Comparison of ENCODE assay signal across 1 cellular context in the genomic region with DNA sequence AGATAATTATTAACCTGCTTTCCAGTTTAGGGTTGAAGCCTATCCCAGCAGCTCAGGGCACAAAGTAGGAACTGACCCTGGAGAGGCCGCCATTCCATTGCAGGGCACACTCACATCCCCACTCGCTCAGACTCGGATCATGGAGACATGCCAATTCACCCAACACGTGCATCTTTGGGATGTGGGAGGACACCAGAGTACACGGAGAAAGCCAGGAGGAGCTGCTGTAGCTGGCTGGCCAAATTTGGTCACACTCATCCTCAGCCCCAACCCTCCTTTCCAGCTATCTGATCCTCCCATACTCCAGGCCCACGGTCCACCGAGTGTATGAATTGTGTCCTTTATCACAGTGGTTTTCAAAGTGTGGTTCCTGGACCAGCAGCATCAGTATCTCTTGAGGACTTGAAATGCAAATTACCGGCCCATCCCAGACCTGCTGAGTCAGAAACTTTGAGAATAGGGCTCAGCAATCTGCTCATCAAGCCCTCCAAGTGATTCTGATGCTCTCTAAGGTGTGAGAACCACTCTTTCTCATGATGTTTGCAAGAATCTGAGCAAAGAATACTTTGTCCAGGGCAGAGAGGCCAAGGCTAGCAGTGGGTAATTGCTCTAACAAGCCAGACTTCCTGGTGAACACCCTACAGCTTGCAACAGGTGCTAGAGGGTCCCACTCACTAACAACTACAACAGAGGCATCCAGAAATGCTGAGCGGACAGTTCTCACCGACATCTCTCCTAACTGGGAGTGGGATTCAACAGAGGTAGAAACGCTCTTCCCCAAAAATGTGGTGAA.
A peak's percentile ranks its signal among the peaks of the same experiment; 100 is the strongest.
TF ChIP-seq lines count a peak whose summit lies in the region.

No MANE protein-coding gene starts in this region.

TF ChIP-seq in K562, 482 proteins besides CTCF, POLR2A, EP300 and RAD21 (continued from another document and continues in another):
- TF ChIP-seq, protein P1, sequence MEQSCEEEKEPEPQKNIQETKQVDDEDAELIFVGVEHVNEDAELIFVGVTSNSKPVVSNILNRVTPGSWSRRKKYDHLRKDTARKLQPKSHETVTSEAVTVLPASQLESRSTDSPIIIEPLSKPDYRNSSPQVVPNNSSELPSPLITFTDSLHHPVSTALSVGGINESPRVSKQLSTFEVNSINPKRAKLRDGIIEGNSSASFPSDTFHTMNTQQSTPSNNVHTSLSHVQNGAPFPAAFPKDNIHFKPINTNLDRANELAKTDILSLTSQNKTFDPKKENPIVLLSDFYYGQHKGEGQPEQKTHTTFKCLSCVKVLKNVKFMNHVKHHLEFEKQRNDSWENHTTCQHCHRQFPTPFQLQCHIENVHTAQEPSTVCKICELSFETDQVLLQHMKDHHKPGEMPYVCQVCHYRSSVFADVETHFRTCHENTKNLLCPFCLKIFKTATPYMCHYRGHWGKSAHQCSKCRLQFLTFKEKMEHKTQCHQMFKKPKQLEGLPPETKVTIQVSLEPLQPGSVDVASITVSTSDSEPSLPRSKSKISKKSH (CRISPR knock-in tag; IDR thresholded peaks at IDR 0.05), result no peak
- no peak for TF ChIP-seq PML (IDR thresholded peaks at IDR 0.05; ENCODE audit: low read length)
- 0 out of 2 replicates have a peak, but pooled peaks have one; percentile 21 for TF ChIP-seq MYC (IDR thresholded peaks at IDR 0.05; ENCODE audit: low read depth, low read length)
- no peak for TF ChIP-seq MYC (CRISPR knock-in tag; IDR thresholded peaks at IDR 0.05; ENCODE audit: borderline replicate concordance, low read depth)
- TF ChIP-seq HNRNPK (IDR thresholded peaks at IDR 0.05; ENCODE audit: low read depth, low read length, poor library complexity, severe bottlenecking), result no peak
- TF ChIP-seq RBBP5 (IDR thresholded peaks at IDR 0.05; ENCODE audit: borderline replicate concordance, insufficient read depth, low read length, poor library complexity, severe bottlenecking), result no peak
- no peak for TF ChIP-seq FOXA1 (IDR thresholded peaks at IDR 0.05; ENCODE audit: borderline replicate concordance)
- peak in 1 of 2 experiments; percentile 94; a peak in 2 of 4 replicates for TF ChIP-seq SRF (CRISPR knock-in tag; IDR thresholded peaks at IDR 0.05)
- TF ChIP-seq, protein P2, sequence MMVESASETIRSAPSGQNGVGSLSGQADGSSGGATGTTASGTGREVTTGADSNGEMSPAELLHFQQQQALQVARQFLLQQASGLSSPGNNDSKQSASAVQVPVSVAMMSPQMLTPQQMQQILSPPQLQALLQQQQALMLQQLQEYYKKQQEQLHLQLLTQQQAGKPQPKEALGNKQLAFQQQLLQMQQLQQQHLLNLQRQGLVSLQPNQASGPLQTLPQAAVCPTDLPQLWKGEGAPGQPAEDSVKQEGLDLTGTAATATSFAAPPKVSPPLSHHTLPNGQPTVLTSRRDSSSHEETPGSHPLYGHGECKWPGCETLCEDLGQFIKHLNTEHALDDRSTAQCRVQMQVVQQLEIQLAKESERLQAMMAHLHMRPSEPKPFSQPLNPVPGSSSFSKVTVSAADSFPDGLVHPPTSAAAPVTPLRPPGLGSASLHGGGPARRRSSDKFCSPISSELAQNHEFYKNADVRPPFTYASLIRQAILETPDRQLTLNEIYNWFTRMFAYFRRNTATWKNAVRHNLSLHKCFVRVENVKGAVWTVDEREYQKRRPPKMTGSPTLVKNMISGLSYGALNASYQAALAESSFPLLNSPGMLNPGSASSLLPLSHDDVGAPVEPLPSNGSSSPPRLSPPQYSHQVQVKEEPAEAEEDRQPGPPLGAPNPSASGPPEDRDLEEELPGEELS (CRISPR knock-in tag; IDR thresholded peaks at IDR 0.05; ENCODE audit: borderline replicate concordance), result no peak
- TF ChIP-seq SMAD2 (IDR thresholded peaks at IDR 0.05; ENCODE audit: low read depth, low read length), result no peak
- TF ChIP-seq, protein P3, sequence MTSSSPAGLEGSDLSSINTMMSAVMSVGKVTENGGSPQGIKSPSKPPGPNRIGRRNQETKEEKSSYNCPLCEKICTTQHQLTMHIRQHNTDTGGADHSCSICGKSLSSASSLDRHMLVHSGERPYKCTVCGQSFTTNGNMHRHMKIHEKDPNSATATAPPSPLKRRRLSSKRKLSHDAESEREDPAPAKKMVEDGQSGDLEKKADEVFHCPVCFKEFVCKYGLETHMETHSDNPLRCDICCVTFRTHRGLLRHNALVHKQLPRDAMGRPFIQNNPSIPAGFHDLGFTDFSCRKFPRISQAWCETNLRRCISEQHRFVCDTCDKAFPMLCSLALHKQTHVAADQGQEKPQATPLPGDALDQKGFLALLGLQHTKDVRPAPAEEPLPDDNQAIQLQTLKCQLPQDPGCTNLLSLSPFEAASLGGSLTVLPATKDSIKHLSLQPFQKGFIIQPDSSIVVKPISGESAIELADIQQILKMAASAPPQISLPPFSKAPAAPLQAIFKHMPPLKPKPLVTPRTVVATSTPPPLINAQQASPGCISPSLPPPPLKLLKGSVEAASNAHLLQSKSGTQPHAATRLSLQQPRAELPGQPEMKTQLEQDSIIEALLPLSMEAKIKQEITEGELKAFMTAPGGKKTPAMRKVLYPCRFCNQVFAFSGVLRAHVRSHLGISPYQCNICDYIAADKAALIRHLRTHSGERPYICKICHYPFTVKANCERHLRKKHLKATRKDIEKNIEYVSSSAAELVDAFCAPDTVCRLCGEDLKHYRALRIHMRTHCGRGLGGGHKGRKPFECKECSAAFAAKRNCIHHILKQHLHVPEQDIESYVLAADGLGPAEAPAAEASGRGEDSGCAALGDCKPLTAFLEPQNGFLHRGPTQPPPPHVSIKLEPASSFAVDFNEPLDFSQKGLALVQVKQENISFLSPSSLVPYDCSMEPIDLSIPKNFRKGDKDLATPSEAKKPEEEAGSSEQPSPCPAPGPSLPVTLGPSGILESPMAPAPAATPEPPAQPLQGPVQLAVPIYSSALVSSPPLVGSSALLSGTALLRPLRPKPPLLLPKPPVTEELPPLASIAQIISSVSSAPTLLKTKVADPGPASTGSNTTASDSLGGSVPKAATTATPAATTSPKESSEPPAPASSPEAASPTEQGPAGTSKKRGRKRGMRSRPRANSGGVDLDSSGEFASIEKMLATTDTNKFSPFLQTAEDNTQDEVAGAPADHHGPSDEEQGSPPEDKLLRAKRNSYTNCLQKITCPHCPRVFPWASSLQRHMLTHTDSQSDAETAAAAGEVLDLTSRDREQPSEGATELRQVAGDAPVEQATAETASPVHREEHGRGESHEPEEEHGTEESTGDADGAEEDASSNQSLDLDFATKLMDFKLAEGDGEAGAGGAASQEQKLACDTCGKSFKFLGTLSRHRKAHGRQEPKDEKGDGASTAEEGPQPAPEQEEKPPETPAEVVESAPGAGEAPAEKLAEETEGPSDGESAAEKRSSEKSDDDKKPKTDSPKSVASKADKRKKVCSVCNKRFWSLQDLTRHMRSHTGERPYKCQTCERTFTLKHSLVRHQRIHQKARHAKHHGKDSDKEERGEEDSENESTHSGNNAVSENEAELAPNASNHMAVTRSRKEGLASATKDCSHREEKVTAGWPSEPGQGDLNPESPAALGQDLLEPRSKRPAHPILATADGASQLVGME (CRISPR knock-in tag; IDR thresholded peaks at IDR 0.05), result 0 out of 2 replicates have a peak, but pooled peaks have one; percentile 58
- no peak for TF ChIP-seq NFYB (IDR thresholded peaks at IDR 0.05; ENCODE audit: extremely low read depth, insufficient read length)
- no peak for TF ChIP-seq ZNF764 (CRISPR knock-in tag; IDR thresholded peaks at IDR 0.05; ENCODE audit: low read depth)
- no peak for TF ChIP-seq ZFP1 (CRISPR knock-in tag; IDR thresholded peaks at IDR 0.05)
- peak; percentile 84 for TF ChIP-seq CTBP1 (IDR thresholded peaks at IDR 0.05; ENCODE audit: borderline replicate concordance)
- no peak for TF ChIP-seq HNRNPH1 (optimal IDR thresholded peaks at IDR 0.05; ENCODE audit: low read depth, low read length)
- TF ChIP-seq ZFP36 (IDR thresholded peaks at IDR 0.05; ENCODE audit: low read depth, low read length, partially characterized antibody), result peak; percentile 3
- no peak for TF ChIP-seq ZNF384 (IDR thresholded peaks at IDR 0.05; ENCODE audit: low read depth, low read length)
- TF ChIP-seq MEIS2 (IDR thresholded peaks at IDR 0.05; ENCODE audit: partially characterized antibody), result no peak
- TF ChIP-seq HDAC3 (IDR thresholded peaks at IDR 0.05; ENCODE audit: borderline replicate concordance, partially characterized antibody), result no peak
- no peak for TF ChIP-seq ZNF311 (CRISPR knock-in tag; IDR thresholded peaks at IDR 0.05)
- TF ChIP-seq KHSRP (IDR thresholded peaks at IDR 0.05), result no peak
- TF ChIP-seq SREBF1 (IDR thresholded peaks at IDR 0.05; ENCODE audit: borderline replicate concordance, low read depth, low read length), result no peak
- TF ChIP-seq, protein P4, sequence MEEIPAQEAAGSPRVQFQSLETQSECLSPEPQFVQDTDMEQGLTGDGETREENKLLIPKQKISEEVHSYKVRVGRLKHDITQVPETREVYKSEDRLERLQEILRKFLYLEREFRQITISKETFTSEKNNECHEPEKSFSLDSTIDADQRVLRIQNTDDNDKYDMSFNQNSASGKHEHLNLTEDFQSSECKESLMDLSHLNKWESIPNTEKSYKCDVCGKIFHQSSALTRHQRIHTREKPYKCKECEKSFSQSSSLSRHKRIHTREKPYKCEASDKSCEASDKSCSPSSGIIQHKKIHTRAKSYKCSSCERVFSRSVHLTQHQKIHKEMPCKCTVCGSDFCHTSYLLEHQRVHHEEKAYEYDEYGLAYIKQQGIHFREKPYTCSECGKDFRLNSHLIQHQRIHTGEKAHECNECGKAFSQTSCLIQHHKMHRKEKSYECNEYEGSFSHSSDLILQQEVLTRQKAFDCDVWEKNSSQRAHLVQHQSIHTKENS (CRISPR knock-in tag; IDR thresholded peaks at IDR 0.05), result no peak
- TF ChIP-seq MAFF (IDR thresholded peaks at IDR 0.05; ENCODE audit: low read length), result peak; percentile 91
- no peak for TF ChIP-seq SIN3B (IDR thresholded peaks at IDR 0.05; ENCODE audit: low read depth)
- no peak; a peak in 1 of 4 replicates for TF ChIP-seq RCOR1 (IDR thresholded peaks at IDR 0.05; ENCODE audit: borderline replicate concordance in 1 of 2, low read depth in 2 of 2, low read length in 2 of 2)
- TF ChIP-seq, protein P5, sequence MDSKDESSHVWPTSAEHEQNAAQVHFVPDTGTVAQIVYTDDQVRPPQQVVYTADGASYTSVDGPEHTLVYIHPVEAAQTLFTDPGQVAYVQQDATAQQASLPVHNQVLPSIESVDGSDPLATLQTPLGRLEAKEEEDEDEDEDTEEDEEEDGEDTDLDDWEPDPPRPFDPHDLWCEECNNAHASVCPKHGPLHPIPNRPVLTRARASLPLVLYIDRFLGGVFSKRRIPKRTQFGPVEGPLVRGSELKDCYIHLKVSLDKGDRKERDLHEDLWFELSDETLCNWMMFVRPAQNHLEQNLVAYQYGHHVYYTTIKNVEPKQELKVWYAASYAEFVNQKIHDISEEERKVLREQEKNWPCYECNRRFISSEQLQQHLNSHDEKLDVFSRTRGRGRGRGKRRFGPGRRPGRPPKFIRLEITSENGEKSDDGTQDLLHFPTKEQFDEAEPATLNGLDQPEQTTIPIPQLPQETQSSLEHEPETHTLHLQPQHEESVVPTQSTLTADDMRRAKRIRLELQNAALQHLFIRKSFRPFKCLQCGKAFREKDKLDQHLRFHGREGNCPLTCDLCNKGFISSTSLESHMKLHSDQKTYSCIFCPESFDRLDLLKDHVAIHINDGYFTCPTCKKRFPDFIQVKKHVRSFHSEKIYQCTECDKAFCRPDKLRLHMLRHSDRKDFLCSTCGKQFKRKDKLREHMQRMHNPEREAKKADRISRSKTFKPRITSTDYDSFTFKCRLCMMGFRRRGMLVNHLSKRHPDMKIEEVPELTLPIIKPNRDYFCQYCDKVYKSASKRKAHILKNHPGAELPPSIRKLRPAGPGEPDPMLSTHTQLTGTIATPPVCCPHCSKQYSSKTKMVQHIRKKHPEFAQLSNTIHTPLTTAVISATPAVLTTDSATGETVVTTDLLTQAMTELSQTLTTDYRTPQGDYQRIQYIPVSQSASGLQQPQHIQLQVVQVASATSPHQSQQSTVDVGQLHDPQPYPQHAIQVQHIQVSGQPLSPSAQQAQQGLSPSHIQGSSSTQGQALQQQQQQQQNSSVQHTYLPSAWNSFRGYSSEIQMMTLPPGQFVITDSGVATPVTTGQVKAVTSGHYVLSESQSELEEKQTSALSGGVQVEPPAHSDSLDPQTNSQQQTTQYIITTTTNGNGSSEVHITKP (IDR thresholded peaks at IDR 0.05; ENCODE audit: partially characterized antibody), result no peak
- TF ChIP-seq ZNF431 (CRISPR knock-in tag; IDR thresholded peaks at IDR 0.05), result no peak
- TF ChIP-seq ZBTB17 (CRISPR knock-in tag; IDR thresholded peaks at IDR 0.05), result no peak
- TF ChIP-seq, protein P6, sequence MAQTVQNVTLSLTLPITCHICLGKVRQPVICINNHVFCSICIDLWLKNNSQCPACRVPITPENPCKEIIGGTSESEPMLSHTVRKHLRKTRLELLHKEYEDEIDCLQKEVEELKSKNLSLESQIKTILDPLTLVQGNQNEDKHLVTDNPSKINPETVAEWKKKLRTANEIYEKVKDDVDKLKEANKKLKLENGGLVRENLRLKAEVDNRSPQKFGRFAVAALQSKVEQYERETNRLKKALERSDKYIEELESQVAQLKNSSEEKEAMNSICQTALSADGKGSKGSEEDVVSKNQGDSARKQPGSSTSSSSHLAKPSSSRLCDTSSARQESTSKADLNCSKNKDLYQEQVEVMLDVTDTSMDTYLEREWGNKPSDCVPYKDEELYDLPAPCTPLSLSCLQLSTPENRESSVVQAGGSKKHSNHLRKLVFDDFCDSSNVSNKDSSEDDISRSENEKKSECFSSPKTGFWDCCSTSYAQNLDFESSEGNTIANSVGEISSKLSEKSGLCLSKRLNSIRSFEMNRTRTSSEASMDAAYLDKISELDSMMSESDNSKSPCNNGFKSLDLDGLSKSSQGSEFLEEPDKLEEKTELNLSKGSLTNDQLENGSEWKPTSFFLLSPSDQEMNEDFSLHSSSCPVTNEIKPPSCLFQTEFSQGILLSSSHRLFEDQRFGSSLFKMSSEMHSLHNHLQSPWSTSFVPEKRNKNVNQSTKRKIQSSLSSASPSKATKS (CRISPR knock-in tag; IDR thresholded peaks at IDR 0.05), result no peak
- 0 out of 2 replicates have a peak, but pooled peaks have one; percentile 12 for TF ChIP-seq JUND (IDR thresholded peaks at IDR 0.05; ENCODE audit: borderline replicate concordance, low read depth, low read length)
- no peak for TF ChIP-seq JUND (tag; IDR thresholded peaks at IDR 0.05; ENCODE audit: borderline replicate concordance, low read depth, low read length)
- no peak for TF ChIP-seq ADNP (tag; IDR thresholded peaks at IDR 0.05)
- no peak for TF ChIP-seq DIDO1 (tag; IDR thresholded peaks at IDR 0.05; ENCODE audit: low read depth)
- TF ChIP-seq, protein P7, sequence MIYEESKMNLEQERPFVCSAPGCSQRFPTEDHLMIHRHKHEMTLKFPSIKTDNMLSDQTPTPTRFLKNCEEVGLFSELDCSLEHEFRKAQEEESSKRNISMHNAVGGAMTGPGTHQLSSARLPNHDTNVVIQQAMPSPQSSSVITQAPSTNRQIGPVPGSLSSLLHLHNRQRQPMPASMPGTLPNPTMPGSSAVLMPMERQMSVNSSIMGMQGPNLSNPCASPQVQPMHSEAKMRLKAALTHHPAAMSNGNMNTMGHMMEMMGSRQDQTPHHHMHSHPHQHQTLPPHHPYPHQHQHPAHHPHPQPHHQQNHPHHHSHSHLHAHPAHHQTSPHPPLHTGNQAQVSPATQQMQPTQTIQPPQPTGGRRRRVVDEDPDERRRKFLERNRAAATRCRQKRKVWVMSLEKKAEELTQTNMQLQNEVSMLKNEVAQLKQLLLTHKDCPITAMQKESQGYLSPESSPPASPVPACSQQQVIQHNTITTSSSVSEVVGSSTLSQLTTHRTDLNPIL (CRISPR knock-in tag; IDR thresholded peaks at IDR 0.05), result no peak
- no peak for TF ChIP-seq SMARCC2 (IDR thresholded peaks at IDR 0.05; ENCODE audit: low read depth)
- TF ChIP-seq ILF3 (IDR thresholded peaks at IDR 0.05; ENCODE audit: borderline replicate concordance), result no peak
- no peak for TF ChIP-seq ZBED1 (IDR thresholded peaks at IDR 0.05)
